4 cellular contexts compared by ENCODE assay signal in the genomic region with DNA sequence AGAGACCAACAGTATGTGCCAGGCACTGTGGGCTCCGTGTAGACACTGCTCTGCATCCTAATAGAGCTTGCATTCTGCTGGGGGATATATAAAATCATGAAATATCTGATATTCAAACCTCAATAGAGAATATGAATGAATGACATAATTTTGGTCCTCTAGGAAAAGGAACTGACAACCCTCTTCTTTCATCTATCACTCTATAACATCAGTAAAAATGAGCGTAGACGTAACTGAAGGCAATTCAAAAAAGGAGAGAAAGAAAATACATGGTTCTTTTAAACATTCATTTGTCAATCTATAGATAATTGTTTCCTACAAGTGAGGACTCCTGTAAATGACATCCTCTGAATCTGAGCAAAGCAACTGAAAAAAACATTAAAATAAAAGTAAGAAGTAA.
"Had no signal": no experiment of that assay in that cellular context is flagged by ENCODE, and none has a peak within 500 bp of the region (broad histone marks: within the 10 kb centered on the region; RNA-seq: fewer than 3 reads in every experiment).

No MANE protein-coding gene starts in this region.

- H3K27ac ChIP-seq: GM23248 had no signal

- H3K4me2 ChIP-seq: GM23338 had no signal

- H3K36me3 ChIP-seq: HAP-1 had no signal

- ATAC-seq: GM23338, HCT116 had no signal

- H2AFZ ChIP-seq: GM23248, GM23338 had no signal

- H3K9ac ChIP-seq: GM23248 had no signal

- H3K4me3 ChIP-seq: GM23248, GM23338, HAP-1 had no signal

- H3K9me3 ChIP-seq: HAP-1 had no signal
